14 cellular contexts compared by ENCODE assay signal in the genomic region with DNA sequence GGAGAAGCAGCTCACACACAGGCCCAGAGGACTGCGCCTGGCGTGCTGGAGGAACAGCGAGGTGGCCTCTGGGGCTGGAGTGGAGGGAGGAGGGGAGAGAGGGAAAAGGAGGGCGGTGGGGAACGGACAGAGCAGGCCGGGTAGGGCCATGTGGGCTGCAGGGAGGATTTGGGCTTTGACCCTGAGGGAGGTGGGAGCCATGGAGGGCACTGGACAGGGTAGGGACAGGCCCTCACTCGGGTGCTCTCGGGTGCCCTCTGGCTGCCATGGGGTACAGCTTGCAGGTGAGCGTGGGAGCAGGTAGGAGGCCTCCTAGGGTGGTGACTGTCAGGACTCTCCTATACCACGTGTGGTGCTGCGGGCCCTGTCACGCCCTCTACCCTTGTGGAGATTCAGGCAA. TPM values are rescaled to one million over a fixed set of nuclear protein-coding genes. Genes with fewer than 3 reads are reported as not detected.
DNase-seq lines count a peak whose midpoint lies in the region; ATAC-seq, FAIRE-seq and TF ChIP-seq lines count a peak whose summit lies in the region.
"Had no signal": no experiment of that assay in that cellular context is flagged by ENCODE, and none has a peak within 500 bp of the region (broad histone marks: within the 10 kb centered on the region; RNA-seq: fewer than 3 reads in every experiment).

No MANE protein-coding gene starts in this region.

- H3K9me3 Mint-ChIP-seq in activated naive CD8-positive, alpha-beta T cell treated with anti-CD3 and anti-CD28 coated beads, Interleukin-2, amount 50 U/mL, for 24 hours = no peaks in the 10 kb centered on the region
- no peaks in the 10 kb centered on the region for H3K9me3 Mint-ChIP-seq in activated naive CD8-positive, alpha-beta T cell treated with anti-CD3 and anti-CD28 coated beads for 36 hours

- peak; percentile 25 for ATAC-seq in activated naive CD8-positive, alpha-beta T cell treated with anti-CD3 and anti-CD28 coated beads, Interleukin-2, amount 50 U/mL, for 24 hours

- H3K79me2 ChIP-seq in H1 (ENCODE audit: control insufficient read depth in 1 of 2, insufficient read depth in 2 of 2, low read length in 2 of 2) = 0 out of 4 replicates have a peak, but pooled peaks cover 0 to 3% of the 10 kb centered on the region in 2 experiments

- H3K9ac ChIP-seq in H1 (replicated peaks in 1 of 4; ENCODE audit: extremely low read depth in 1 of 4, low read depth in 3 of 4, low read length in 3 of 4) = no peak overlapping the region
- H3K9ac ChIP-seq: KMS-11 had no signal

- no peak overlapping the region for H4K5ac ChIP-seq in H1 (ENCODE audit: insufficient read length, low read depth, low read length)

- no peak overlapping the region for H3K56ac ChIP-seq in H1 (replicated peaks; ENCODE audit: insufficient read length, low read depth, low read length)

- H4K20me1 ChIP-seq in H1 (replicated peaks in 1 of 2; ENCODE audit: control insufficient read depth in 1 of 2, insufficient read depth in 2 of 2, low read length in 2 of 2) = peaks cover 5 to 17% of the 10 kb centered on the region in 2 experiments

- H3K27me3 ChIP-seq in H1 (replicated peaks in 1 of 4; ENCODE audit: control insufficient read depth in 3 of 4, extremely low read depth in 1 of 4, insufficient read depth in 3 of 4, low read length in 3 of 4) (no peaks in the 10 kb centered on the region; a peak in 1 of 7 replicates), stomach (no peaks in the 10 kb centered on the region)
- H3K27me3 ChIP-seq: ovary, SJSA1 had no signal

- no peak overlapping the region for H3K4me3 Mint-ChIP-seq in activated naive CD8-positive, alpha-beta T cell treated with anti-CD3 and anti-CD28 coated beads, Interleukin-2, amount 50 U/mL, for 24 hours
- no peak overlapping the region for H3K4me3 Mint-ChIP-seq in activated naive CD8-positive, alpha-beta T cell treated with anti-CD3 and anti-CD28 coated beads for 36 hours

- no peak overlapping the region for H3K23ac ChIP-seq in H1 (ENCODE audit: insufficient read length)

- H2BK120ac ChIP-seq in H1 (replicated peaks; ENCODE audit: low read depth, low read length) = no peak overlapping the region

- H3K23me2 ChIP-seq in H1 (ENCODE audit: low read depth, low read length) = peaks cover 10% of the 10 kb centered on the region; the same call in 1 of the 2 replicates

- TF ChIP-seq RAD21 in H1 (IDR thresholded peaks at IDR 0.05 in 1 of 2, conservative IDR thresholded peaks at IDR 0.05 in 1 of 2; ENCODE audit: low read depth in 2 of 2, low read length in 2 of 2) = peak; percentile 5 to 20; a peak in 1 of 4 replicates

- DNase-seq in activated naive CD8-positive, alpha-beta T cell treated with anti-CD3 and anti-CD28 coated beads, Interleukin-2, amount 50 U/mL, for 24 hours = no peak
- no peak for DNase-seq in activated naive CD8-positive, alpha-beta T cell treated with anti-CD3 and anti-CD28 coated beads for 36 hours
- DNase-seq in H1 (ENCODE audit: low read depth in 1 of 2, low spot score in 2 of 2) = peak in 1 of 2 experiments; percentile 56
- DNase-seq in stomach = peak; percentile 42
- no peak for DNase-seq in mesenteric fat pad (ENCODE audit: low spot score)
- no peak for DNase-seq in NCI-H510A treated with DMSO at 0.1 percent for 48 hours (lab: John Stamatoyannopoulos, UW)
- DNase-seq: activated effector memory CD4-positive, alpha-beta T cell treated with Interleukin-2 at 50 U/mL for 16 hours; GOT3; left ventricle myocardium inferior; NCI-H345; ovary had no signal

- no peak overlapping the region for H2BK15ac ChIP-seq in H1 (ENCODE audit: low read length)

- H3K4ac ChIP-seq in H1 (replicated peaks; ENCODE audit: insufficient read length, low read depth, low read length) = no peak overlapping the region

- peaks cover 6% of the 10 kb centered on the region for H3K79me1 ChIP-seq in H1 (ENCODE audit: low read depth, low read length)

- H3K27me3 Mint-ChIP-seq in activated naive CD8-positive, alpha-beta T cell treated with anti-CD3 and anti-CD28 coated beads, Interleukin-2, amount 50 U/mL, for 24 hours = no peaks in the 10 kb centered on the region
- no peaks in the 10 kb centered on the region for H3K27me3 Mint-ChIP-seq in activated naive CD8-positive, alpha-beta T cell treated with anti-CD3 and anti-CD28 coated beads for 36 hours

- H3K18ac ChIP-seq in H1 (ENCODE audit: extremely low read depth, low read length) = no peak overlapping the region

- H4K8ac ChIP-seq in H1 (ENCODE audit: extremely low read depth, insufficient read depth, low read length) = no peak overlapping the region

- no peaks in the 10 kb centered on the region for H3K4me1 Mint-ChIP-seq in activated naive CD8-positive, alpha-beta T cell treated with anti-CD3 and anti-CD28 coated beads, Interleukin-2, amount 50 U/mL, for 24 hours
- H3K4me1 Mint-ChIP-seq in activated naive CD8-positive, alpha-beta T cell treated with anti-CD3 and anti-CD28 coated beads for 36 hours = no peaks in the 10 kb centered on the region

- intact Hi-C loops in stomach (cut with DNase I; ENCODE audit: low total_unique reads) = no loop called here

- no peaks in the 10 kb centered on the region for H3K4me1 ChIP-seq in H1 (replicated peaks in 1 of 4; ENCODE audit: control insufficient read depth in 3 of 4, insufficient read depth in 4 of 4, low read length in 3 of 4)
- no peaks in the 10 kb centered on the region for H3K4me1 ChIP-seq in stomach
- H3K4me1 ChIP-seq: left ventricle myocardium inferior, SJSA1 had no signal

- no peak overlapping the region for H4K91ac ChIP-seq in H1 (replicated peaks; ENCODE audit: insufficient read length, low read length)

- peaks cover 1% of the 10 kb centered on the region for H3K36me3 Mint-ChIP-seq in activated naive CD8-positive, alpha-beta T cell treated with anti-CD3 and anti-CD28 coated beads, Interleukin-2, amount 50 U/mL, for 24 hours (ENCODE audit: low read depth)
- H3K36me3 Mint-ChIP-seq in activated naive CD8-positive, alpha-beta T cell treated with anti-CD3 and anti-CD28 coated beads for 36 hours = peaks cover 3% of the 10 kb centered on the region

- H3K4me2 ChIP-seq in H1 (ENCODE audit: insufficient read depth in 1 of 2, low read depth in 2 of 2, low read length in 2 of 2) = no peak overlapping the region
- H3K4me2 ChIP-seq: KMS-11 had no signal

- no peak overlapping the region for H2AFZ ChIP-seq in H1 (ENCODE audit: low read length)

- no peak overlapping the region for H3K27ac Mint-ChIP-seq in activated naive CD8-positive, alpha-beta T cell treated with anti-CD3 and anti-CD28 coated beads, Interleukin-2, amount 50 U/mL, for 24 hours
- no peak overlapping the region for H3K27ac Mint-ChIP-seq in activated naive CD8-positive, alpha-beta T cell treated with anti-CD3 and anti-CD28 coated beads for 36 hours

- no peaks in the 10 kb centered on the region for H3K9me3 ChIP-seq in H1 (ENCODE audit: insufficient read depth in 2 of 2, low read depth in 1 of 2, low read length in 1 of 2)
- no peaks in the 10 kb centered on the region for H3K9me3 ChIP-seq in stomach
- H3K9me3 ChIP-seq: left ventricle myocardium inferior, ovary, SJSA1 had no signal

- H3K14ac ChIP-seq in H1 (ENCODE audit: insufficient read length) = no peak overlapping the region

- peaks cover 12 to 69% (median 53%) of the 10 kb centered on the region in 4 experiments for H3K36me3 ChIP-seq in H1 (ENCODE audit: control insufficient read depth in 2 of 4, insufficient read depth in 4 of 4, low read length in 3 of 4)
- peaks cover 65 to 94% (median 93%) of the 10 kb centered on the region in 4 donors for H3K36me3 ChIP-seq in stomach
- H3K36me3 ChIP-seq: ovary had no signal

- no peak for TF ChIP-seq POLR2A in H1 (IDR thresholded peaks at IDR 0.05; ENCODE audit: control extremely low read depth in 1 of 2, low read depth in 2 of 2, low read length in 2 of 2)
- no peak for TF ChIP-seq POLR2A in stomach (IDR thresholded peaks at IDR 0.05)

- TF ChIP-seq CTCF in H1 (IDR thresholded peaks at IDR 0.05; ENCODE audit: control extremely low read depth in 1 of 3, insufficient read depth in 1 of 3, low read depth in 1 of 3, low read length in 3 of 3) = peak; percentile 38 to 51 (median 46)
- peak in 2 of 7 experiments; percentile 23 to 25 for TF ChIP-seq CTCF in stomach (IDR thresholded peaks at IDR 0.05)

- no peak overlapping the region for H2BK5ac ChIP-seq in H1 (ENCODE audit: low read depth, low read length)

- 93% methylated on average over 9 of the region's 12 CpGs; no CpG with 5 or more reads in 1 of the 2 experiments for WGBS in H1 (ENCODE audit: extremely low coverage in 1 of 2, insufficient coverage in 1 of 2, insufficient read length in 1 of 2, insufficient replicate concordance in 2 of 2, low coverage in 1 of 2, low lambda C conversion rate in 2 of 2, missing lambda C conversion rate in 1 of 2), 2 experiments
- 73 to 81% (median 77%) methylated on average over 10 to 12 of the region's 12 CpGs for WGBS in stomach, 5 donors

- POLR2A ChIA-PET in H1 (lab: Charles Lee; ENCODE audit: partially characterized antibody) = interaction anchor here (1.4 to 3.8 kb wide), 3 partner anchors 9 to 21 kb away, joined by 4 to 19 read pairs (median 8); no protein-coding TSS in a partner anchor

- H3K4me3 ChIP-seq in H1 (ENCODE audit: extremely low read depth in 1 of 4, insufficient read depth in 2 of 4, low read depth in 3 of 4, low read length in 4 of 4) = no peak overlapping the region
- no peak overlapping the region for H3K4me3 ChIP-seq in stomach
- H3K4me3 ChIP-seq: left ventricle myocardium inferior, ovary, SJSA1 had no signal

- no peak overlapping the region for H2AK5ac ChIP-seq in H1 (ENCODE audit: low read depth, low read length)

- no peak overlapping the region for H2BK20ac ChIP-seq in H1 (ENCODE audit: low read length)

- TF ChIP-seq EP300 in H1 (IDR thresholded peaks at IDR 0.05; ENCODE audit: borderline replicate concordance in 1 of 2, low read depth in 2 of 2, low read length in 2 of 2) (no peak), stomach (IDR thresholded peaks at IDR 0.05) (no peak)

- no peak overlapping the region for H2BK12ac ChIP-seq in H1 (ENCODE audit: low read depth, low read length)

- CTCF ChIA-PET in H1 (lab: Charles Lee; ENCODE audit: partially characterized antibody) = interaction anchor here (0.7 to 2.7 kb wide), 2 partner anchors 9 to 29 kb away, joined by 4 to 13 read pairs; no protein-coding TSS in a partner anchor

- no peak for FAIRE-seq in H1 (lab: Jason Lieb, UNC)

- H3K27ac ChIP-seq in H1 (ENCODE audit: low read depth, low read length) (no peak overlapping the region), stomach (no peak overlapping the region)
- H3K27ac ChIP-seq: KMS-11, left ventricle myocardium inferior, ovary, SJSA1 had no signal

RNA-seq across cellular contexts. Expression of gene PLIN4, which starts 22.8 kb away (rescaled TPM):
- not detected for total RNA-seq in activated naive CD8-positive, alpha-beta T cell treated with anti-CD3 and anti-CD28 coated beads for 36 hours
- 0.45 and 0.54 TPM in 2 replicates for total RNA-seq in H1 (2021; fragmentation: NEBNext Ultra II Directional; extraction: Animal tissue kit (Norgen Biotek cat#: 25700))
- polyA plus RNA-seq in H1 (2011; rRNA removed) (0.35 and 0.67 TPM in 2 replicates), stomach (10 to 100 TPM in 1 of 3 donors, 1 to 10 TPM in 2; 3.5 to 13.2 (median 6.8) TPM)
- 0.69 TPM for polyA plus RNA-seq in H1 (2011; cell fraction: cytosol; rRNA removed)
- 2.5 TPM for polyA plus RNA-seq in H1 (2011; cell fraction: nucleus; rRNA removed)
- 0.47 to 1.3 TPM (median 0.98 TPM) in 4 replicates for polyA plus RNA-seq in H1 (2012, experiment 1 of 2)
- 0.45 TPM for polyA plus RNA-seq in H1 (2012, experiment 2 of 2)
- 0.20 TPM for polyA plus RNA-seq in H1 (2013, experiment 1 of 2)
- polyA plus RNA-seq in H1 (2013, experiment 2 of 2) = 0.17 TPM
- 0.39 and 0.76 TPM in 2 replicates for polyA minus RNA-seq in H1 (2011; rRNA and poly(A)+ RNA removed)
- polyA minus RNA-seq in H1 (2011; cell fraction: cytosol; rRNA and poly(A)+ RNA removed) = not detected
- 0.50 TPM for polyA minus RNA-seq in H1 (2011; cell fraction: nucleus; rRNA and poly(A)+ RNA removed)
- total RNA-seq in stomach (10 to 100 TPM in 3 of 5 donors, 1 to 10 TPM in 2; 9.0 to 64.7 (median 24.9) TPM), mesenteric fat pad (2,078 TPM)
- total RNA-seq: SJSA1 had no signal

RNA-seq across cellular contexts. Expression of gene HDGFL2, which starts 23.4 kb away (rescaled TPM):
- total RNA-seq in activated naive CD8-positive, alpha-beta T cell treated with anti-CD3 and anti-CD28 coated beads for 36 hours = 10 to 100 TPM; 45.5 to 47.0 TPM
- total RNA-seq in H1 (2021; fragmentation: NEBNext Ultra II Directional; extraction: Animal tissue kit (Norgen Biotek cat#: 25700)) = 102 and 106 TPM in 2 replicates
- 31.1 and 46.8 TPM in 2 replicates for polyA plus RNA-seq in H1 (2011; rRNA removed)
- 60.2 TPM for polyA plus RNA-seq in H1 (2011; cell fraction: cytosol; rRNA removed)
- polyA plus RNA-seq in H1 (2011; cell fraction: nucleus; rRNA removed) = 76.7 TPM
- 80.0 to 94.0 TPM (median 88.5 TPM) in 4 replicates for polyA plus RNA-seq in H1 (2012, experiment 1 of 2)
- 61.0 TPM for polyA plus RNA-seq in H1 (2012, experiment 2 of 2)
- 61.1 TPM for polyA plus RNA-seq in H1 (2013, experiment 1 of 2)
- polyA plus RNA-seq in H1 (2013, experiment 2 of 2) = 57.8 TPM
- polyA minus RNA-seq in H1 (2011; rRNA and poly(A)+ RNA removed) = 15.9 and 22.3 TPM in 2 replicates
- 37.7 TPM for polyA minus RNA-seq in H1 (2011; cell fraction: cytosol; rRNA and poly(A)+ RNA removed)
- 33.9 TPM for polyA minus RNA-seq in H1 (2011; cell fraction: nucleus; rRNA and poly(A)+ RNA removed)
- total RNA-seq in stomach = 10 to 100 TPM; 26.8 to 85.2 (median 33.9) TPM
- 100 to 1,000 TPM in 1 of 3 donors, 10 to 100 TPM in 2; 25.5 to 127 (median 55.5) TPM for polyA plus RNA-seq in stomach
- total RNA-seq in mesenteric fat pad = 22.8 TPM

RNA-seq across cellular contexts. Expression of gene UBXN6, which starts 37.9 kb away (rescaled TPM):
- total RNA-seq in activated naive CD8-positive, alpha-beta T cell treated with anti-CD3 and anti-CD28 coated beads for 36 hours = 10 to 100 TPM; 37.0 to 37.8 TPM
- total RNA-seq in H1 (2021; fragmentation: NEBNext Ultra II Directional; extraction: Animal tissue kit (Norgen Biotek cat#: 25700)) = 28.0 and 29.9 TPM in 2 replicates
- polyA plus RNA-seq in H1 (2011; rRNA removed) (43.8 and 63.0 TPM in 2 replicates), stomach (100 to 1,000 TPM; 112 to 148 (median 138) TPM)
- 32.6 TPM for polyA plus RNA-seq in H1 (2011; cell fraction: cytosol; rRNA removed)
- 36.9 TPM for polyA plus RNA-seq in H1 (2011; cell fraction: nucleus; rRNA removed)
- 25.0 to 35.0 TPM (median 33.0 TPM) in 4 replicates for polyA plus RNA-seq in H1 (2012, experiment 1 of 2)
- 32.1 TPM for polyA plus RNA-seq in H1 (2012, experiment 2 of 2)
- polyA plus RNA-seq in H1 (2013, experiment 1 of 2) = 25.5 TPM
- 25.7 TPM for polyA plus RNA-seq in H1 (2013, experiment 2 of 2)
- polyA minus RNA-seq in H1 (2011; rRNA and poly(A)+ RNA removed) = 11.3 and 12.9 TPM in 2 replicates
- 18.1 TPM for polyA minus RNA-seq in H1 (2011; cell fraction: cytosol; rRNA and poly(A)+ RNA removed)
- polyA minus RNA-seq in H1 (2011; cell fraction: nucleus; rRNA and poly(A)+ RNA removed) = 16.4 TPM
- total RNA-seq in stomach (100 to 1,000 TPM in 1 of 5 donors, 10 to 100 TPM in 4; 19.3 to 208 (median 73.7) TPM), mesenteric fat pad (119 TPM)

RNA-seq across cellular contexts. Expression of gene PLIN5, which starts 39.6 kb away (rescaled TPM):
- total RNA-seq in activated naive CD8-positive, alpha-beta T cell treated with anti-CD3 and anti-CD28 coated beads for 36 hours = under 1 TPM; 0.32 to 0.56 TPM
- 1.8 and 2.0 TPM in 2 replicates for total RNA-seq in H1 (2021; fragmentation: NEBNext Ultra II Directional; extraction: Animal tissue kit (Norgen Biotek cat#: 25700))
- 2.5 and 2.6 TPM in 2 replicates for polyA plus RNA-seq in H1 (2011; rRNA removed)
- polyA plus RNA-seq in H1 (2011; cell fraction: cytosol; rRNA removed) = 4.0 TPM
- polyA plus RNA-seq in H1 (2011; cell fraction: nucleus; rRNA removed) = 7.7 TPM
- polyA plus RNA-seq in H1 (2012, experiment 1 of 2) = 1.7 to 2.6 TPM (median 1.7 TPM) in 4 replicates
- polyA plus RNA-seq in H1 (2012, experiment 2 of 2) = 1.2 TPM
- polyA plus RNA-seq in H1 (2013, experiment 1 of 2) = 1.1 TPM
- 0.96 TPM for polyA plus RNA-seq in H1 (2013, experiment 2 of 2)
- polyA minus RNA-seq in H1 (2011; rRNA and poly(A)+ RNA removed) = 1.9 and 3.2 TPM in 2 replicates
- polyA minus RNA-seq in H1 (2011; cell fraction: cytosol; rRNA and poly(A)+ RNA removed) = 3.2 TPM
- 6.3 TPM for polyA minus RNA-seq in H1 (2011; cell fraction: nucleus; rRNA and poly(A)+ RNA removed)
- 100 to 1,000 TPM in 1 of 5 donors, 10 to 100 TPM in 2, 1 to 10 TPM in 2; 1.4 to 114 (median 37.8) TPM for total RNA-seq in stomach
- 10 to 100 TPM; 23.8 to 37.9 (median 25.3) TPM for polyA plus RNA-seq in stomach
- total RNA-seq in mesenteric fat pad = 62.5 TPM
- total RNA-seq: fibroblast of villous mesenchyme, SJSA1 had no signal

RNA-seq across cellular contexts. Expression of gene LRG1, which starts 44.4 kb away (rescaled TPM):
- total RNA-seq in activated naive CD8-positive, alpha-beta T cell treated with anti-CD3 and anti-CD28 coated beads for 36 hours = under 1 TPM; 0.19 to 0.38 TPM
- total RNA-seq in H1 (2021; fragmentation: NEBNext Ultra II Directional; extraction: Animal tissue kit (Norgen Biotek cat#: 25700)) = 0.36 and 0.48 TPM in 2 replicates
- 0.64 and 0.79 TPM in 2 replicates for polyA plus RNA-seq in H1 (2011; rRNA removed)
- 0.48 TPM for polyA plus RNA-seq in H1 (2011; cell fraction: cytosol; rRNA removed)
- 0.34 TPM for polyA plus RNA-seq in H1 (2011; cell fraction: nucleus; rRNA removed)
- polyA plus RNA-seq in H1 (2012, experiment 1 of 2) = 0.28 to 1.1 TPM (median 0.51 TPM) in 4 replicates
- 0.50 TPM for polyA plus RNA-seq in H1 (2012, experiment 2 of 2)
- 1.3 TPM for polyA plus RNA-seq in H1 (2013, experiment 1 of 2)
- 1.2 TPM for polyA plus RNA-seq in H1 (2013, experiment 2 of 2)
- polyA minus RNA-seq in H1 (2011; rRNA and poly(A)+ RNA removed) = 0.13 and 0.22 TPM in 2 replicates
- not detected for polyA minus RNA-seq in H1 (2011; cell fraction: cytosol; rRNA and poly(A)+ RNA removed)
- 0.20 TPM for polyA minus RNA-seq in H1 (2011; cell fraction: nucleus; rRNA and poly(A)+ RNA removed)
- 10 to 100 TPM in 1 of 5 donors, 1 to 10 TPM in 3, not detected in 1; 4.2 to 17.2 (median 7.3) TPM for total RNA-seq in stomach
- 10 to 100 TPM in 2 of 3 donors, 1 to 10 TPM in 1; 2.1 to 23.3 (median 16.1) TPM for polyA plus RNA-seq in stomach
- 4.0 TPM for total RNA-seq in mesenteric fat pad
- total RNA-seq: fibroblast of villous mesenchyme, SJSA1 had no signal

Comparison
In these comparisons a context has a peak if more than half of its experiments do, and no peak if none do; other contexts are left out.
1. RNA of gene PLIN4, which starts 22.8 kb away (total RNA-seq): 2,078 TPM in mesenteric fat pad (single experiment); 9.0 to 64.7 TPM in stomach, 0.45 to 0.54 TPM in H1 and not detected in activated naive CD8-positive, alpha-beta T cell treated with anti-CD3 and anti-CD28 coated beads for 36 hours; every median in the first group is over 10 times any median in the second.